7 cellular contexts compared by ENCODE assay signal in the genomic region with DNA sequence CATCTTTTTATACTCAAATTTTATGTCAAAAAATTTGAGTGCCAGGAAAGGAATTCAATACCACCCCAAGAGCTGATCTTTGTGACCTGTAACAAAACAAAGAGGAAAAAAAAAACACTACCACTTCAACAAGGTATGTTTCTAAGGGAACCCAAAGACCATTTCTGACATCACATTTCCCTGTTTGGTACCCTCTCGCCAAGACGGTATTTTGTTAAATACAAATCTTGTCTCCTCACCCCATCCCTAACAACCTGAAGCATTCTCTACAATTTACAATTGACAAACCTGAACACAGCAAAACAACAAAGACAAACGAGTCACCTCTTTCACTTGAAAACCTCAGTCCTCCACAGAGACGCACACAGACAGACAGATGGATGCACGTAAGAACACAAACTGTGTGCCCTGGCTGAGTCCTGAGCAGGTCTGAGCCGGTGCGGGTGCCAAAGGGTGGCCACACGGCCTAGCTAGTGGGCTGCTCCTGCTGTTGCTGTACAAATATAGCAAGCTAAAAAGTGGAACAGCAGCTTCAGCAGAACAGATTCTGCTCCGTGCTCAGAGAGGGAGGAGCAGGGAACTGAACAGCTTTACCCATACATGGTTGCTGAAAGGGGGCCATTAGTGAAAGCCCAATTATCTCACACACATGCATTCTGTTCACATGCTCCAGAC. TPM values are rescaled to one million over a fixed set of nuclear protein-coding genes. Genes with fewer than 3 reads are reported as not detected.
A peak's percentile ranks its signal among the peaks of the same experiment; 100 is the strongest.
DNase-seq lines count a peak whose midpoint lies in the region; ATAC-seq and TF ChIP-seq lines count a peak whose summit lies in the region.

No MANE protein-coding gene starts in this region.

- peaks cover 100% of the 10 kb centered on the region for H3K79me2 ChIP-seq in GM23338 (replicated peaks; ENCODE audit: insufficient read depth)

- peak overlapping the region; percentile 8; the same call in 1 of the 2 replicates for H3K4me3 ChIP-seq in GM23338
- H3K4me3 ChIP-seq in SJSA1: no peak overlapping the region
- peak overlapping the region; percentile 2 to 4 for H3K4me3 ChIP-seq in uterus

- TF ChIP-seq POLR2A in uterus (IDR thresholded peaks at IDR 0.05): peak in 1 of 2 donors; percentile 21

- no peak for DNase-seq in GM23338 (ENCODE audit: low spot score)
- DNase-seq in SJSA1 (ENCODE audit: low read depth in 1 of 2, low spot score in 2 of 2): no peak
- DNase-seq in ecto neural progenitor cell (ENCODE audit: low spot score): peak; percentile 49
- peak; percentile 27 for DNase-seq in mucosa of gallbladder (ENCODE audit: low spot score)
- peak in 1 of 2 donors; percentile 30 for DNase-seq in uterus
- DNase-seq in NCI-H146 treated with DMSO at 0.1 percent for 48 hours (lab: John Stamatoyannopoulos, UW; ENCODE audit: unreplicated experiment): no peak

- H3K4me3 Mint-ChIP-seq in GM23338: peak overlapping the region; percentile 10; the same call in 1 of the 3 replicates

- peaks cover 3% of the 10 kb centered on the region; the same call in 1 of the 2 replicates for H3F3A ChIP-seq in GM23338 (replicated peaks; ENCODE audit: low read depth)

- no peaks in the 10 kb centered on the region for H3K9me3 ChIP-seq in SJSA1 (replicated peaks)
- H3K9me3 ChIP-seq in uterus: no peaks in the 10 kb centered on the region

- ATAC-seq in GM23338 (peak; percentile 58), HG02840 (IDR thresholded peaks at IDR 0.05; ENCODE audit: low FRiP score, unreplicated experiment) (no peak)

- H3K27ac ChIP-seq in GM23338 (ENCODE audit: low read depth) (peak overlapping the region; percentile 52), SJSA1 (peak overlapping the region; percentile 70), uterus (peak overlapping the region; percentile 77 to 93)

- no peaks in the 10 kb centered on the region for H3K9me3 Mint-ChIP-seq in GM23338

- H3K27me3 Mint-ChIP-seq in GM23338 (ENCODE audit: insufficient read depth, low read depth, poor library complexity): peaks cover 6% of the 10 kb centered on the region

- H3K27ac Mint-ChIP-seq in GM23338: peak overlapping the region; percentile 38

- H4K20me1 ChIP-seq in GM23338 (replicated peaks; ENCODE audit: insufficient read depth): peaks cover 80% of the 10 kb centered on the region

- H3K4me1 ChIP-seq in GM23338 (ENCODE audit: insufficient read depth): peaks cover 41% of the 10 kb centered on the region
- peaks cover 30% of the 10 kb centered on the region for H3K4me1 ChIP-seq in SJSA1 (replicated peaks)
- peaks cover 12 to 15% of the 10 kb centered on the region in 2 donors for H3K4me1 ChIP-seq in uterus

- peak overlapping the region; percentile 55 for H3K4me2 ChIP-seq in GM23338

- H3K36me3 Mint-ChIP-seq in GM23338 (ENCODE audit: low read depth): no peaks in the 10 kb centered on the region; the same call in 2 of the 3 replicates

- TF ChIP-seq CTCF in GM23338 (conservative IDR thresholded peaks at IDR 0.05; ENCODE audit: low read depth in 2 of 2) (no peak), uterus (IDR thresholded peaks at IDR 0.05) (no peak)

- no peaks in the 10 kb centered on the region for H3K9me2 ChIP-seq in GM23338 (ENCODE audit: insufficient read depth)

- no peak overlapping the region for H2AFZ ChIP-seq in GM23338

- H3K4me1 Mint-ChIP-seq in GM23338: peaks cover 43% of the 10 kb centered on the region

- intact Hi-C loops in uterus (cut with DNase I; ENCODE audit: low total_unique reads): no loop called here

- no peaks in the 10 kb centered on the region for H3K27me3 ChIP-seq in GM23338 (ENCODE audit: insufficient read depth)
- H3K27me3 ChIP-seq in SJSA1 (replicated peaks): no peaks in the 10 kb centered on the region
- no peaks in the 10 kb centered on the region for H3K27me3 ChIP-seq in uterus

- H3K36me3 ChIP-seq in GM23338 (ENCODE audit: insufficient read depth) (no peaks in the 10 kb centered on the region), SJSA1 (peaks cover 21% of the 10 kb centered on the region), uterus (no peaks in the 10 kb centered on the region)

TF ChIP-seq in GM23338, 12 proteins besides CTCF, POLR2A, EP300 and RAD21 (continues in another document):
- TF ChIP-seq CREB1 (CRISPR knock-in tag; IDR thresholded peaks at IDR 0.05; ENCODE audit: low read depth): no peak
- TF ChIP-seq, protein P1, sequence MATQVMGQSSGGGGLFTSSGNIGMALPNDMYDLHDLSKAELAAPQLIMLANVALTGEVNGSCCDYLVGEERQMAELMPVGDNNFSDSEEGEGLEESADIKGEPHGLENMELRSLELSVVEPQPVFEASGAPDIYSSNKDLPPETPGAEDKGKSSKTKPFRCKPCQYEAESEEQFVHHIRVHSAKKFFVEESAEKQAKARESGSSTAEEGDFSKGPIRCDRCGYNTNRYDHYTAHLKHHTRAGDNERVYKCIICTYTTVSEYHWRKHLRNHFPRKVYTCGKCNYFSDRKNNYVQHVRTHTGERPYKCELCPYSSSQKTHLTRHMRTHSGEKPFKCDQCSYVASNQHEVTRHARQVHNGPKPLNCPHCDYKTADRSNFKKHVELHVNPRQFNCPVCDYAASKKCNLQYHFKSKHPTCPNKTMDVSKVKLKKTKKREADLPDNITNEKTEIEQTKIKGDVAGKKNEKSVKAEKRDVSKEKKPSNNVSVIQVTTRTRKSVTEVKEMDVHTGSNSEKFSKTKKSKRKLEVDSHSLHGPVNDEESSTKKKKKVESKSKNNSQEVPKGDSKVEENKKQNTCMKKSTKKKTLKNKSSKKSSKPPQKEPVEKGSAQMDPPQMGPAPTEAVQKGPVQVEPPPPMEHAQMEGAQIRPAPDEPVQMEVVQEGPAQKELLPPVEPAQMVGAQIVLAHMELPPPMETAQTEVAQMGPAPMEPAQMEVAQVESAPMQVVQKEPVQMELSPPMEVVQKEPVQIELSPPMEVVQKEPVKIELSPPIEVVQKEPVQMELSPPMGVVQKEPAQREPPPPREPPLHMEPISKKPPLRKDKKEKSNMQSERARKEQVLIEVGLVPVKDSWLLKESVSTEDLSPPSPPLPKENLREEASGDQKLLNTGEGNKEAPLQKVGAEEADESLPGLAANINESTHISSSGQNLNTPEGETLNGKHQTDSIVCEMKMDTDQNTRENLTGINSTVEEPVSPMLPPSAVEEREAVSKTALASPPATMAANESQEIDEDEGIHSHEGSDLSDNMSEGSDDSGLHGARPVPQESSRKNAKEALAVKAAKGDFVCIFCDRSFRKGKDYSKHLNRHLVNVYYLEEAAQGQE (IDR thresholded peaks at IDR 0.05; ENCODE audit: unreplicated experiment): no peak

RNA-seq across cellular contexts. Expression of a gene that starts 28.6 kb away (rescaled TPM):
- 233 TPM in 2 replicates for total RNA-seq in GM23338 (2014; rRNA removed; shearing (Covaris generic))
- polyA plus RNA-seq in GM23338 (2016; fragmentation: Nextera tagmentation; extraction: Ambion mirVana): 124 and 134 TPM in 2 replicates
- total RNA-seq in SJSA1 (2014; rRNA removed; shearing (Covaris generic)): 50.6 and 77.6 TPM in 2 replicates
- total RNA-seq in mucosa of gallbladder (102 TPM), uterus (100 to 1,000 TPM in 3 of 4 donors, 10 to 100 TPM in 1; 51.2 to 138 (median 121) TPM)

RNA-seq across cellular contexts. Expression of a gene that starts 41.1 kb away (rescaled TPM):
- 87.0 and 109 TPM in 2 replicates for total RNA-seq in GM23338 (2014; rRNA removed; shearing (Covaris generic))
- 106 and 109 TPM in 2 replicates for polyA plus RNA-seq in GM23338 (2016; fragmentation: Nextera tagmentation; extraction: Ambion mirVana)
- total RNA-seq in SJSA1 (2014; rRNA removed; shearing (Covaris generic)): 134 and 165 TPM in 2 replicates
- total RNA-seq in mucosa of gallbladder: 45.1 TPM
- 10 to 100 TPM; 28.5 to 74.4 (median 48.7) TPM for total RNA-seq in uterus

RNA-seq across cellular contexts. Expression of a gene that starts 54.4 kb away (rescaled TPM):
- 16.6 and 17.2 TPM in 2 replicates for total RNA-seq in GM23338 (2014; rRNA removed; shearing (Covaris generic))
- 4.1 and 5.8 TPM in 2 replicates for polyA plus RNA-seq in GM23338 (2016; fragmentation: Nextera tagmentation; extraction: Ambion mirVana)
- total RNA-seq in SJSA1 (2014; rRNA removed; shearing (Covaris generic)): 22.9 and 34.9 TPM in 2 replicates
- 20.3 TPM for total RNA-seq in mucosa of gallbladder
- 10 to 100 TPM in 3 of 4 donors, 1 to 10 TPM in 1; 9.7 to 36.3 (median 18.5) TPM for total RNA-seq in uterus

RNA-seq across cellular contexts. Expression of a gene that starts 54.5 kb away (rescaled TPM):
- 99.5 and 108 TPM in 2 replicates for total RNA-seq in GM23338 (2014; rRNA removed; shearing (Covaris generic))
- 168 and 185 TPM in 2 replicates for polyA plus RNA-seq in GM23338 (2016; fragmentation: Nextera tagmentation; extraction: Ambion mirVana)
- total RNA-seq in SJSA1 (2014; rRNA removed; shearing (Covaris generic)): 101 and 123 TPM in 2 replicates
- total RNA-seq in mucosa of gallbladder (97.8 TPM), uterus (10 to 100 TPM; 59.2 to 67.6 (median 62.5) TPM)

Comparison
In these comparisons a context has a peak if more than half of its experiments do, and no peak if none do; other contexts are left out.
1. DNase-seq: peak in ecto neural progenitor cell (single experiment) and mucosa of gallbladder (single experiment); none in GM23338 (single experiment), SJSA1 (0 of 2) and NCI-H146 treated with DMSO at 0.1 percent for 48 hours (single experiment).
2. Peak in every context shown above with its lines, with median percentiles within 50 percentile points of each other: H3K27ac ChIP-seq.